Comparison of ENCODE assay signal across 31 cellular contexts in the genomic region with DNA sequence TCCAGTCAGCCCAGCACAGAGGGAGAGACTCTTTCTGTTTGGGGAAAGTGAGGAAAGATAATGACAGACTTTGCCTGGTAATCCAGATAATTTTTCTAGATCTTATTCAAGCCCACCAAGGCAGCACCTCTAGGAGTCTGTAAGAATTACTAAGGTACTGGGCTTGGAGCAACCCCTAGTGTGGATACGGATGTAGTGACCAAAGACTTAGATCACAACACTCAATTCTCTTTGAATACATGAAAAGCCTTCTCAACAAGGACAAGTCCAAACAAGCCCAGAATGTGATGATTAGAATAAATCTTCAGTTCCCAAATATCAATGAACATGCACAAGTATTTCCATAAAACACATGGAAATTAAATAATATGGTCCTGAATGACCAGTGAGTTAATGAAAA.
"Had no signal": no experiment of that assay in that cellular context is flagged by ENCODE, and none has a peak within 500 bp of the region (broad histone marks: within the 10 kb centered on the region; RNA-seq: fewer than 3 reads in every experiment).

No MANE protein-coding gene starts in this region.

- H3K36me3 ChIP-seq: gastrocnemius medialis, pancreas, prostate gland, sigmoid colon, tibial nerve had no signal

- DNase-seq: activated CD4-positive, alpha-beta T cell treated with anti-CD3 and anti-CD28 coated beads for 4 hours; activated CD4-positive, alpha-beta T cell treated with anti-CD3 and anti-CD28 coated beads, Interleukin-2, amount 50 U/mL, for 4 hours; activated CD4-positive, CD25-positive, alpha-beta regulatory T cell; activated CD8-positive, alpha-beta memory T cell treated with anti-CD3 and anti-CD28 coated beads, Interleukin-2, amount 50 U/mL, for 48 hours; activated gamma-delta T cell treated with Interleukin-2 at 50 U/mL for 16 hours; activated naive CD8-positive, alpha-beta T cell treated with anti-CD3 and anti-CD28 coated beads, Interleukin-2, amount 50 U/mL, for 24 hours; activated T-cell treated with anti-CD3 and anti-CD28 coated beads, Interleukin-2, amount 50 U/mL, for 24 hours; amygdala; central memory CD4-positive, alpha-beta T cell; gastrocnemius medialis; glutamatergic neuron; islet precursor cell; left cardiac atrium; midbrain; naive thymus-derived CD4-positive, alpha-beta T cell; nucleus accumbens; retina; sigmoid colon; small intestine; stimulated activated CD4-positive, alpha-beta T cell treated with anti-CD3 and anti-CD28 coated beads, Interleukin-1b, Interleukin-23, amount 100 ng/mL, for 48 hours; stimulated activated CD4-positive, alpha-beta T cell treated with anti-CD3 and anti-CD28 coated beads, Interleukin-4, amount 100 ng/mL, for 4 hours; stimulated activated CD8-positive, alpha-beta memory T cell treated with anti-CD3 and anti-CD28 coated beads, Interleukin-4, amount 100 ng/mL, for 48 hours; stimulated activated naive B cell treated with anti-CD40 and anti-IgM and Interleukin-4, amounts not matched to agents 10 μg/mL and 1 μg/mL and 100 μg/mL, for 72 hours; T-helper 1 cell had no signal

- H3K27ac ChIP-seq: gastrocnemius medialis, pancreas, prostate gland, sigmoid colon, tibial nerve had no signal

- H3K27me3 Mint-ChIP-seq: naive thymus-derived CD4-positive, alpha-beta T cell; stimulated activated naive B cell treated with anti-CD40 and anti-IgM and Interleukin-4, amounts not matched to agents 10 μg/mL and 1 μg/mL and 100 μg/mL, for 72 hours had no signal

- ATAC-seq: activated naive CD8-positive, alpha-beta T cell treated with anti-CD3 and anti-CD28 coated beads, Interleukin-2, amount 50 U/mL, for 24 hours; activated T-helper 17 cell treated with anti-CD3 and anti-CD28 coated beads, Interleukin-2, amount 50 U/mL, for 72 hours; esophagus mucosa; gastrocnemius medialis; left cardiac atrium; naive thymus-derived CD4-positive, alpha-beta T cell; pancreas; stimulated activated naive B cell treated with anti-CD40 and anti-IgM and Interleukin-4, amounts not matched to agents 10 μg/mL and 1 μg/mL and 100 μg/mL, for 72 hours had no signal

- H3K9me3 Mint-ChIP-seq: activated naive CD4-positive, alpha-beta T cell treated with anti-CD3 and anti-CD28 coated beads, Interleukin-2, amount 50 U/mL, for 24 hours; activated T-cell treated with anti-CD3 and anti-CD28 coated beads, Interleukin-2, amount 50 U/mL, for 24 hours; activated T-helper 17 cell treated with anti-CD3 and anti-CD28 coated beads, Interleukin-2, amount 50 U/mL, for 72 hours had no signal

- H3K4me3 ChIP-seq: gastrocnemius medialis, pancreas, prostate gland, sigmoid colon, tibial nerve had no signal

- H3K9me3 ChIP-seq: gastrocnemius medialis, pancreas, prostate gland, sigmoid colon, tibial nerve had no signal

- H3K4me1 ChIP-seq: gastrocnemius medialis, pancreas, prostate gland, sigmoid colon, tibial nerve had no signal

- H3K27me3 ChIP-seq: gastrocnemius medialis, pancreas, sigmoid colon, tibial nerve had no signal

- H3K27ac Mint-ChIP-seq: activated naive CD8-positive, alpha-beta T cell treated with anti-CD3 and anti-CD28 coated beads, Interleukin-2, amount 50 U/mL, for 24 hours; activated T-cell treated with anti-CD3 and anti-CD28 coated beads, Interleukin-2, amount 50 U/mL, for 24 hours; activated T-helper 17 cell treated with anti-CD3 and anti-CD28 coated beads, Interleukin-2, amount 50 U/mL, for 72 hours; naive thymus-derived CD4-positive, alpha-beta T cell; stimulated activated naive B cell treated with anti-CD40 and anti-IgM and Interleukin-4, amounts not matched to agents 10 μg/mL and 1 μg/mL and 100 μg/mL, for 72 hours; T-helper 2 cell treated with Interferon-gamma antibody and Interleukin-4, amounts not matched to agents 5 μg/mL and 100 μg/mL, for 36 hours had no signal

- H3K4me3 Mint-ChIP-seq: activated naive CD4-positive, alpha-beta T cell treated with anti-CD3 and anti-CD28 coated beads, Interleukin-2, amount 50 U/mL, for 24 hours; activated naive CD8-positive, alpha-beta T cell treated with anti-CD3 and anti-CD28 coated beads, Interleukin-2, amount 50 U/mL, for 24 hours; activated T-cell treated with anti-CD3 and anti-CD28 coated beads, Interleukin-2, amount 50 U/mL, for 24 hours; activated T-helper 17 cell treated with anti-CD3 and anti-CD28 coated beads, Interleukin-2, amount 50 U/mL, for 72 hours; naive thymus-derived CD4-positive, alpha-beta T cell; stimulated activated naive B cell treated with anti-CD40 and anti-IgM and Interleukin-4, amounts not matched to agents 10 μg/mL and 1 μg/mL and 100 μg/mL, for 72 hours; T-helper 2 cell treated with Interferon-gamma antibody and Interleukin-4, amounts not matched to agents 5 μg/mL and 100 μg/mL, for 36 hours had no signal
